Comparison of ENCODE assay signal across 15 cellular contexts in the genomic region with DNA sequence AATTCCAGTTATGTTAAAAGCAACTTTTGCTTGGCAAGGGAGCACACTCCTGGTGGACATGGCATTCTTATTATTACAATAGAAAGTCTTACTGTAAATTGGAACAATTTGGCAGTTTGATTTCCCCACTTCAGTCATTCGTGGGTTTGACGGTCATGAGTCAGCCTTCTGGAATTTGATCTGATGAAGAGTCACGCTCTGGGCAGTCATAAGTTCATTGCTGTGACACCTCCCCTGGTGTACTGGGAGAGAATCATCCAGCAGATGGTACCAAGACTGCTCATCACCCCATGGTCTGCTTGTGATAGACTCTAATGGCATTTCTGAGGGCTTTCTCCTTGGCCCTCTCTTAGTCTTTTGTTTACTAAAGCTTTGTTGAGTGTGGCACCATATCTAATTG. TPM values are rescaled to one million over a fixed set of nuclear protein-coding genes. Genes with fewer than 3 reads are reported as not detected.
A peak's percentile ranks its signal among the peaks of the same experiment; 100 is the strongest.
DNase-seq lines count a peak whose midpoint lies in the region; ATAC-seq and TF ChIP-seq lines count a peak whose summit lies in the region.
"Had no signal": no experiment of that assay in that cellular context is flagged by ENCODE, and none has a peak within 500 bp of the region (broad histone marks: within the 10 kb centered on the region; RNA-seq: fewer than 3 reads in every experiment).

No MANE protein-coding gene starts in this region.

- H3K9me3 ChIP-seq in MG63 = no peaks in the 10 kb centered on the region
- H3K9me3 ChIP-seq in mammary epithelial cell (replicated peaks; ENCODE audit: insufficient read depth, low read length) = no peaks in the 10 kb centered on the region
- no peaks in the 10 kb centered on the region for H3K9me3 ChIP-seq in osteoblast (ENCODE audit: low read depth, low read length)
- H3K9me3 ChIP-seq: HAP-1 had no signal

- CTCF ChIA-PET in mammary epithelial cell (lab: Charles Lee; ENCODE audit: low non-redundant PET) = no interaction called here

- H3K79me2 ChIP-seq in mammary epithelial cell (ENCODE audit: insufficient read depth, low read length) = no peaks in the 10 kb centered on the region
- no peaks in the 10 kb centered on the region for H3K79me2 ChIP-seq in osteoblast (ENCODE audit: insufficient read depth, low read length)

- WGBS in mammary epithelial cell (ENCODE audit: low coverage, missing lambda C conversion rate) = 9% methylated on average over 3 of the region's 3 CpGs

- H4K20me1 ChIP-seq in mammary epithelial cell (ENCODE audit: insufficient read depth, low read length) (no peaks in the 10 kb centered on the region), osteoblast (ENCODE audit: insufficient read depth, low read length) (no peaks in the 10 kb centered on the region)

- no peak overlapping the region for H3K9ac ChIP-seq in mammary epithelial cell (ENCODE audit: insufficient read depth, low read length)

- intact Hi-C loops in mammary epithelial cell (cut with micrococcal nuclease) = no loop called here

- no peak overlapping the region for H3K4me3 ChIP-seq in MG63
- H3K4me3 ChIP-seq in mammary epithelial cell (replicated peaks in 1 of 3; ENCODE audit: insufficient read depth in 1 of 3, low read depth in 2 of 3, low read length in 3 of 3) = no peak overlapping the region
- H3K4me3 ChIP-seq in osteoblast (ENCODE audit: insufficient read depth, low read length) = no peak overlapping the region
- H3K4me3 ChIP-seq: HAP-1 had no signal

- dilution Hi-C loops in mammary epithelial cell (cut with HindIII; ENCODE audit: low sequenced_read_pairs) = no loop called here

- H3K36me3 ChIP-seq in MG63 (no peaks in the 10 kb centered on the region), mammary epithelial cell (ENCODE audit: insufficient read depth, low read length) (no peaks in the 10 kb centered on the region), osteoblast (ENCODE audit: insufficient read depth, low read length) (no peaks in the 10 kb centered on the region)
- H3K36me3 ChIP-seq: HAP-1 had no signal

- H3K27ac ChIP-seq in mammary epithelial cell (ENCODE audit: insufficient read depth, low read depth, low read length) (no peak overlapping the region), osteoblast (ENCODE audit: low read depth, low read length) (no peak overlapping the region)
- H3K27ac ChIP-seq: 22Rv1 had no signal

- in situ Hi-C loops in mammary epithelial cell (cut with MboI; ENCODE audit: low sequenced_read_pairs in 2 of 2) = no loop called here

- peak; percentile 8 for DNase-seq in DMS 273 (lab: John Stamatoyannopoulos, UW; ENCODE audit: unreplicated experiment)
- no peak for DNase-seq in DMS 273 treated with DMSO at 0.1 percent for 48 hours (lab: John Stamatoyannopoulos, UW)
- peak; percentile 93 for DNase-seq in MG63
- DNase-seq in mammary epithelial cell = peak; percentile 83
- DNase-seq in osteoblast (ENCODE audit: insufficient read length, low spot score, missing footprints) = peak; percentile 90
- no peak for DNase-seq in activated gamma-delta T cell (lab: John Stamatoyannopoulos, UW)
- DNase-seq: activated CD4-positive, CD25-positive, alpha-beta regulatory T cell; activated naive CD4-positive, alpha-beta T cell treated with anti-CD3 and anti-CD28 coated beads, Interleukin-2, amount 10 ng/mL, durations not matched to agents 7 days and 5 days; naive thymus-derived CD8-positive, alpha-beta T cell; NCI-H1694 treated with DMSO at 0.1 percent for 48 hours had no signal

- H2AFZ ChIP-seq in mammary epithelial cell (ENCODE audit: low read depth, low read length) (no peak overlapping the region), osteoblast (ENCODE audit: low read length) (no peak overlapping the region)

- TF ChIP-seq CTCF in mammary epithelial cell (conservative IDR thresholded peaks at IDR 0.05 in 1 of 2, IDR thresholded peaks at IDR 0.05 in 1 of 2; ENCODE audit: extremely low read depth in 1 of 2, insufficient read depth in 1 of 2, low read depth in 1 of 2, low read length in 2 of 2) = peak in 1 of 2 donors; percentile 17
- no peak for TF ChIP-seq CTCF in osteoblast (IDR thresholded peaks at IDR 0.05; ENCODE audit: extremely low read depth, low read depth, low read length)

- ATAC-seq in GM19023 (IDR thresholded peaks at IDR 0.05; ENCODE audit: unreplicated experiment) (no peak), HG03439 (IDR thresholded peaks at IDR 0.05; ENCODE audit: unreplicated experiment) (no peak)
- ATAC-seq: naive thymus-derived CD8-positive, alpha-beta T cell had no signal

- H3K27me3 ChIP-seq in MG63 (no peaks in the 10 kb centered on the region), mammary epithelial cell (ENCODE audit: insufficient read depth, low read length) (no peaks in the 10 kb centered on the region), osteoblast (ENCODE audit: insufficient read depth, low read length) (no peaks in the 10 kb centered on the region)

- no TSS peak for BruUV-seq in mammary epithelial cell (replicated peaks; lab: Mats Ljungman, UMichigan)

- H3K4me2 ChIP-seq in mammary epithelial cell (ENCODE audit: insufficient read depth, low read depth, low read length) (no peak overlapping the region), osteoblast (ENCODE audit: insufficient read depth, low read length) (peak overlapping the region; percentile 15)

- peaks cover 10% of the 10 kb centered on the region for H3K4me1 ChIP-seq in mammary epithelial cell (ENCODE audit: insufficient read depth, low read length)
- peaks cover 9% of the 10 kb centered on the region for H3K4me1 ChIP-seq in osteoblast (ENCODE audit: insufficient read depth, low read length)
- H3K4me1 ChIP-seq: HAP-1 had no signal

RNA-seq across cellular contexts. Expression of gene GLRA1, which starts 53.8 kb away (rescaled TPM):
- not detected in 2 replicates for total RNA-seq in MG63 (2014; rRNA removed; shearing (Covaris generic); ENCODE audit: low replicate concordance)
- total RNA-seq in mammary epithelial cell (not detected), osteoblast (not detected in 2 replicates)
- not detected for polyA plus RNA-seq in mammary epithelial cell
- not detected for polyA minus RNA-seq in mammary epithelial cell
- total RNA-seq: naive thymus-derived CD8-positive, alpha-beta T cell; OCI-LY7 had no signal
- polyA plus RNA-seq: naive thymus-derived CD8-positive, alpha-beta T cell had no signal

Comparison
In these comparisons a context has a peak if more than half of its experiments do, and no peak if none do; other contexts are left out.
1. DNase-seq: peak in DMS 273 (single experiment), MG63 (single experiment), mammary epithelial cell (single experiment) and osteoblast (single experiment); none in DMS 273 treated with DMSO at 0.1 percent for 48 hours (single experiment) and activated gamma-delta T cell (single experiment).